ENCODE assay signal across 26 cellular contexts in genomic region chr2:221924551-221924950, GRCh38.
"Had no signal": no experiment of that assay in that cellular context is flagged by ENCODE, and none has a peak within 500 bp of the region (broad histone marks: within the 10 kb centered on the region; RNA-seq: fewer than 3 reads in every experiment).

No MANE protein-coding gene starts in this region.

- H3K4me3 Mint-ChIP-seq: immature natural killer cell; mesothelial cell of epicardium; naive thymus-derived CD8-positive, alpha-beta T cell; nephron; neural crest cell; stimulated activated effector memory CD8-positive, alpha-beta T cell treated with anti-CD3 and anti-CD28 coated beads, Interleukin-12 subunit alpha, Interleukin-12 subunit beta, amount 100 ng/mL, for 72 hours; stimulated activated naive CD8-positive, alpha-beta T cell treated with anti-CD3 and anti-CD28 coated beads, Interleukin-15, Interleukin-2, amounts not matched to agents 100 ng/mL and 50 ng/mL, for 24 hours; type B pancreatic cell had no signal

- H3K36me3 Mint-ChIP-seq: immature natural killer cell; mesothelial cell of epicardium; naive thymus-derived CD8-positive, alpha-beta T cell; stimulated activated effector memory CD8-positive, alpha-beta T cell treated with anti-CD3 and anti-CD28 coated beads, Interleukin-12 subunit alpha, Interleukin-12 subunit beta, amount 100 ng/mL, for 72 hours; type B pancreatic cell had no signal

- ATAC-seq: left colon; left lung; lower lobe of right lung; mucosa of descending colon; naive thymus-derived CD8-positive, alpha-beta T cell; right cardiac atrium; stimulated activated effector memory CD8-positive, alpha-beta T cell treated with anti-CD3 and anti-CD28 coated beads, Interleukin-12 subunit alpha, Interleukin-12 subunit beta, amount 100 ng/mL, for 72 hours had no signal

- H3K9me3 Mint-ChIP-seq: nephron; stimulated activated effector memory CD8-positive, alpha-beta T cell treated with anti-CD3 and anti-CD28 coated beads, Interleukin-12 subunit alpha, Interleukin-12 subunit beta, amount 100 ng/mL, for 72 hours; stimulated activated naive CD8-positive, alpha-beta T cell treated with anti-CD3 and anti-CD28 coated beads, Interleukin-15, Interleukin-2, amounts not matched to agents 100 ng/mL and 50 ng/mL, for 24 hours; type B pancreatic cell had no signal

- H3K4me1 ChIP-seq: left lung, lower lobe of right lung, parathyroid adenoma, prostate gland, sigmoid colon, spleen, tibial nerve, uterus had no signal

- H3K27ac Mint-ChIP-seq: immature natural killer cell; mesothelial cell of epicardium; naive thymus-derived CD8-positive, alpha-beta T cell; nephron; stimulated activated effector memory CD8-positive, alpha-beta T cell treated with anti-CD3 and anti-CD28 coated beads, Interleukin-12 subunit alpha, Interleukin-12 subunit beta, amount 100 ng/mL, for 72 hours; stimulated activated naive CD8-positive, alpha-beta T cell treated with anti-CD3 and anti-CD28 coated beads, Interleukin-15, Interleukin-2, amounts not matched to agents 100 ng/mL and 50 ng/mL, for 24 hours; type B pancreatic cell had no signal

- H3K27me3 Mint-ChIP-seq: naive thymus-derived CD8-positive, alpha-beta T cell; stimulated activated naive CD8-positive, alpha-beta T cell treated with anti-CD3 and anti-CD28 coated beads, Interleukin-15, Interleukin-2, amounts not matched to agents 100 ng/mL and 50 ng/mL, for 24 hours had no signal

- H3K36me3 ChIP-seq: left lung, lower lobe of right lung, prostate gland, sigmoid colon, spleen, tibial nerve, uterus had no signal

- H3K27me3 ChIP-seq: left lung, sigmoid colon, spleen, tibial nerve, uterus had no signal

- DNase-seq: immature natural killer cell; kidney; left colon; left lung; lower lobe of right lung; mammary epithelial cell; mesendoderm; mucosa of descending colon; naive thymus-derived CD8-positive, alpha-beta T cell; retina; right cardiac atrium; sigmoid colon; small intestine; spleen; stimulated activated CD4-positive, alpha-beta T cell treated with anti-CD3 and anti-CD28 coated beads, Interleukin-4, amount 100 ng/mL, for 24 hours; stimulated activated naive CD4-positive, alpha-beta T cell; uterus had no signal

- H3K4me1 Mint-ChIP-seq: immature natural killer cell; mesothelial cell of epicardium; naive thymus-derived CD8-positive, alpha-beta T cell; nephron; stimulated activated effector memory CD8-positive, alpha-beta T cell treated with anti-CD3 and anti-CD28 coated beads, Interleukin-12 subunit alpha, Interleukin-12 subunit beta, amount 100 ng/mL, for 72 hours had no signal

- H3K9me3 ChIP-seq: left lung, lower lobe of right lung, mucosa of descending colon, prostate gland, sigmoid colon, spleen, tibial nerve, uterus had no signal

- H3K4me3 ChIP-seq: left lung, lower lobe of right lung, mucosa of descending colon, prostate gland, sigmoid colon, spleen, tibial nerve, uterus had no signal
